8 cellular contexts compared by ENCODE assay signal in the genomic region with DNA sequence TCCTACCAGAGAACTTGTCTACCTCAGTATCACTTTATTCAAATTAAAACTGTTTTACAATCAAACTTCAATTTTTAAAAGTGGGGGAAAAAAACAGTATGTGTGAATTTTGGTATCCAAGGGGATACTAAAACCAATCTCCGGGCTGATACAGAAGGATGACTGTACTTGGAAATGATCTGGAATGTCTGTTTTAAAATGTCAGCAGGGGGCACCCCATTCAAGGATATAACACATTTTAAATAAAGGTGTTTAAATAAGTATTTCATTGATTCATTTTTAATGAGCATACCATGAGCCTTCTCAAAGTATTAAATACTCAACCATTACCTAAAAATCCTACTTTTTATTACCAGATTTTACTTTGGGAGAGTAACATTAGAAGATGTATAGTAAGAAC.
DNase-seq lines count a peak whose midpoint lies in the region; ATAC-seq lines count a peak whose summit lies in the region.

No MANE protein-coding gene starts in this region.

- peaks cover 4 to 17% (median 13%) of the 10 kb centered on the region in 7 donors for H3K9me3 Mint-ChIP-seq in naive B cell

- peaks cover 0 to 4% (median 0%) of the 10 kb centered on the region in 3 donors for H3K4me1 Mint-ChIP-seq in naive B cell

- peaks cover 10 to 13% of the 10 kb centered on the region in 2 donors for H3K36me3 Mint-ChIP-seq in naive B cell

- no peak for ATAC-seq in naive B cell (ENCODE audit: low read depth in 2 of 2)
- ATAC-seq in GM21423 (IDR thresholded peaks at IDR 0.05; ENCODE audit: unreplicated experiment): no peak
- no peak for ATAC-seq in GM19035 (IDR thresholded peaks at IDR 0.05; ENCODE audit: unreplicated experiment)

- no peak overlapping the region for H3K4me3 Mint-ChIP-seq in naive B cell

- DNase-seq in stimulated activated CD4-positive, alpha-beta T cell treated with anti-CD3 and anti-CD28 coated beads, Interleukin-4, amount 100 ng/mL, for 24 hours: peak; percentile 25
- no peak for DNase-seq in stimulated activated CD4-positive, alpha-beta T cell treated with anti-CD3 and anti-CD28 coated beads, Interleukin-12 subunit alpha, Interleukin-12 subunit beta, amount 100 ng/mL, for 4 hours
- DNase-seq in NCI-H460 (ENCODE audit: extremely low read depth, low read depth) (peak; percentile 25), dermis microvascular lymphatic vessel endothelial cell (ENCODE audit: low read depth in 2 of 2) (peak; percentile 65 to 71), naive B cell (peak; percentile 30)
- no peak for DNase-seq in activated CD4-positive, CD25-positive, alpha-beta regulatory T cell (lab: John Stamatoyannopoulos, UW)

- no peaks in the 10 kb centered on the region for H3K27me3 Mint-ChIP-seq in naive B cell

- H3K27ac Mint-ChIP-seq in naive B cell: peak overlapping the region in 1 of 6 donors; percentile 39

Comparison
In these comparisons a context has a peak if more than half of its experiments do, and no peak if none do; other contexts are left out.
1. DNase-seq: peak in stimulated activated CD4-positive, alpha-beta T cell treated with anti-CD3 and anti-CD28 coated beads, Interleukin-4, amount 100 ng/mL, for 24 hours (single experiment), NCI-H460 (single experiment), dermis microvascular lymphatic vessel endothelial cell (2 of 2) and naive B cell (single experiment); none in stimulated activated CD4-positive, alpha-beta T cell treated with anti-CD3 and anti-CD28 coated beads, Interleukin-12 subunit alpha, Interleukin-12 subunit beta, amount 100 ng/mL, for 4 hours (single experiment) and activated CD4-positive, CD25-positive, alpha-beta regulatory T cell (0 of 4).